In genomic region chr7:43679210-43680068, GRCh38 we compare ENCODE assay signal across 18 cellular contexts. TPM values are rescaled to one million over a fixed set of nuclear protein-coding genes. Genes with fewer than 3 reads are reported as not detected.
A peak's percentile ranks its signal among the peaks of the same experiment; 100 is the strongest.
DNase-seq lines count a peak whose midpoint lies in the region; ATAC-seq, FAIRE-seq and TF ChIP-seq lines count a peak whose summit lies in the region.
"Had no signal": no experiment of that assay in that cellular context is flagged by ENCODE, and none has a peak within 500 bp of the region (broad histone marks: within the 10 kb centered on the region; RNA-seq: fewer than 3 reads in every experiment).

No MANE protein-coding gene starts in this region.

- H3K27me3 Mint-ChIP-seq in CD4-positive, alpha-beta T cell, result no peaks in the 10 kb centered on the region
- no peaks in the 10 kb centered on the region for H3K27me3 Mint-ChIP-seq in T-helper 17 cell

- no peak for DNase-seq in CD4-positive, alpha-beta T cell
- DNase-seq in T-helper 17 cell (no peak), GM13976 (ENCODE audit: low spot score) (no peak), dorsolateral prefrontal cortex (no peak), NCI-H526 treated with DMSO at 0.1 percent for 48 hours (lab: John Stamatoyannopoulos, UW) (no peak)
- DNase-seq: activated gamma-delta T cell; dermis blood vessel endothelial cell; foreskin melanocyte; GF-D8; NCI-H226; stimulated activated CD4-positive, alpha-beta T cell treated with anti-CD3 and anti-CD28 coated beads, Interleukin-12 subunit alpha, Interleukin-12 subunit beta, amount 100 ng/mL, for 4 hours had no signal

- H3K36me3 Mint-ChIP-seq in CD4-positive, alpha-beta T cell (ENCODE audit: low read depth), result peaks cover 2% of the 10 kb centered on the region
- no peaks in the 10 kb centered on the region for H3K36me3 Mint-ChIP-seq in T-helper 17 cell (ENCODE audit: low read depth)

- no peaks in the 10 kb centered on the region for H3K9me3 ChIP-seq in CD4-positive, alpha-beta T cell (ENCODE audit: control insufficient read depth, low read length)
- H3K9me3 ChIP-seq in T-helper 17 cell (ENCODE audit: control insufficient read depth, low read length, poor library complexity, severe bottlenecking), result no peaks in the 10 kb centered on the region
- H3K9me3 ChIP-seq: HAP-1, neutrophil had no signal

- peak overlapping the region; percentile 89 for H3K27ac Mint-ChIP-seq in CD4-positive, alpha-beta T cell
- H3K27ac Mint-ChIP-seq in T-helper 17 cell, result peak overlapping the region; percentile 91

- in situ Hi-C loops in GM13976 (cut with MboI; ENCODE audit: low sequenced_read_pairs, unreplicated experiment), result no loop called here

- no peak overlapping the region for H3K4me3 ChIP-seq in dorsolateral prefrontal cortex
- H3K4me3 ChIP-seq: BLaER1 treated with 17β-estradiol and CSF1 and Interleukin-3, amounts not matched to agents 10 nM and 100 nM; HAP-1 had no signal

- FAIRE-seq in islet of Langerhans (lab: Jason Lieb, UNC), result peak; percentile 5

- peak overlapping the region; percentile 69 for H3K4me3 Mint-ChIP-seq in CD4-positive, alpha-beta T cell
- peak overlapping the region; percentile 47 for H3K4me3 Mint-ChIP-seq in T-helper 17 cell

- peaks cover 4% of the 10 kb centered on the region for H3K9me3 Mint-ChIP-seq in CD4-positive, alpha-beta T cell

- ATAC-seq in CD4-positive, alpha-beta T cell (ENCODE audit: poor library complexity), result no peak
- peak; percentile 56 for ATAC-seq in GM19395 (IDR thresholded peaks at IDR 0.05; ENCODE audit: unreplicated experiment)
- ATAC-seq in T-helper 17 cell, result peak; percentile 23
- no peak for ATAC-seq in GM21360 (IDR thresholded peaks at IDR 0.05; ENCODE audit: unreplicated experiment)

- no peak overlapping the region for H3K27ac ChIP-seq in CD4-positive, alpha-beta T cell (ENCODE audit: low read depth, low read length)
- peak overlapping the region in 1 of 59 donors; percentile 11 for H3K27ac ChIP-seq in dorsolateral prefrontal cortex
- H3K27ac ChIP-seq: BLaER1 treated with 17β-estradiol and CSF1 and Interleukin-3, amounts not matched to agents 10 nM and 100 nM; neutrophil; RWPE1 had no signal

- CTCF ChIA-PET in CD4-positive, alpha-beta T cell (lab: Charles Lee), result interaction anchor here (0.8 to 2.2 kb wide), 4 partner anchors 8 to 97 kb away, joined by 3 to 10 read pairs (median 3); partner anchors contain the start of gene STK17A

- POLR2A ChIA-PET in CD4-positive, alpha-beta T cell (lab: Charles Lee), result interaction anchor here (0.6 to 3.0 kb wide), 12 partner anchors 10 to 97 kb away, joined by 3 to 23 read pairs (median 4); partner anchors contain the start of gene STK17A

- H3K4me1 Mint-ChIP-seq in CD4-positive, alpha-beta T cell (ENCODE audit: low read depth), result peaks cover 92% of the 10 kb centered on the region
- H3K4me1 Mint-ChIP-seq in T-helper 17 cell, result peaks cover 33% of the 10 kb centered on the region

- TF ChIP-seq CTCF in CD4-positive, alpha-beta T cell (IDR thresholded peaks at IDR 0.05), result no peak
- no peak for TF ChIP-seq CTCF in GM13976 (IDR thresholded peaks at IDR 0.05; ENCODE audit: borderline replicate concordance, control extremely low read depth, extremely low read depth, insufficient read depth, missing control alignments)
- no peak for TF ChIP-seq CTCF in dorsolateral prefrontal cortex (IDR thresholded peaks at IDR 0.05 in 54 of 56, conservative IDR thresholded peaks at IDR 0.05 in 2 of 56; ENCODE audit: low read depth in 1 of 56, partially characterized antibody in 56 of 56)

- intact Hi-C loops in CD4-positive, alpha-beta T cell (cut with DNase I, micrococcal nuclease), result loop anchor here in 1 of 2 experiments (1.0 kb wide), 1 partner anchor 12 kb away; no protein-coding TSS in a partner anchor
- intact Hi-C loops in dorsolateral prefrontal cortex (cut with DNase I), result no loop called here

- H3K27me3 ChIP-seq in CD4-positive, alpha-beta T cell (ENCODE audit: control insufficient read depth, insufficient read depth, low read length), result no peaks in the 10 kb centered on the region
- H3K27me3 ChIP-seq in dorsolateral prefrontal cortex, result no peaks in the 10 kb centered on the region
- H3K27me3 ChIP-seq: BLaER1 treated with 17β-estradiol and CSF1 and Interleukin-3, amounts not matched to agents 10 nM and 100 nM; neutrophil had no signal

RNA-seq across cellular contexts. Expression of gene COA1, which starts 49.9 kb away (rescaled TPM):
- 10 to 100 TPM; 78.9 to 80.7 TPM for total RNA-seq in CD4-positive, alpha-beta T cell
- total RNA-seq in T-helper 17 cell, result 10 to 100 TPM; 51.1 to 55.0 TPM
- 10 to 100 TPM; 52.0 to 94.0 (median 71.9) TPM for total RNA-seq in dorsolateral prefrontal cortex

Comparison
In these comparisons a context has a peak if more than half of its experiments do, and no peak if none do; other contexts are left out.
1. ATAC-seq: peak in GM19395 (single experiment) and T-helper 17 cell (single experiment); none in CD4-positive, alpha-beta T cell (single experiment) and GM21360 (single experiment).